ENCODE assay signal across 9 cellular contexts in genomic region chr10:68327889-68328786, GRCh38. TPM values are rescaled to one million over a fixed set of nuclear protein-coding genes. Genes with fewer than 3 reads are reported as not detected.
DNase-seq lines count a peak whose midpoint lies in the region; ATAC-seq, FAIRE-seq and TF ChIP-seq lines count a peak whose summit lies in the region.
"Had no signal": no experiment of that assay in that cellular context is flagged by ENCODE, and none has a peak within 500 bp of the region (broad histone marks: within the 10 kb centered on the region; RNA-seq: fewer than 3 reads in every experiment).

No MANE protein-coding gene starts in this region.

- H3K4me3 ChIP-seq in astrocyte of the cerebellum (ENCODE audit: low read depth, low read length), result no peak overlapping the region

- no peak for TF ChIP-seq CTCF in astrocyte of the cerebellum (IDR thresholded peaks at IDR 0.05; ENCODE audit: low read depth, low read length, missing control alignments)

- H3K4me3 Mint-ChIP-seq in activated T-cell treated with anti-CD3 and anti-CD28 coated beads, Interleukin-2, amount 50 U/mL, for 24 hours, result peak overlapping the region; percentile 2
- H3K4me3 Mint-ChIP-seq: central memory CD8-positive, alpha-beta T cell had no signal

- peak; percentile 93 for FAIRE-seq in islet of Langerhans (lab: Jason Lieb, UNC)
- FAIRE-seq in GM12891 (lab: Jason Lieb, UNC), result no peak

- no peaks in the 10 kb centered on the region for H3K27me3 Mint-ChIP-seq in activated T-cell treated with anti-CD3 and anti-CD28 coated beads, Interleukin-2, amount 50 U/mL, for 24 hours
- H3K27me3 Mint-ChIP-seq: central memory CD8-positive, alpha-beta T cell had no signal

- no peak for ATAC-seq in GM21447 (IDR thresholded peaks at IDR 0.05; ENCODE audit: unreplicated experiment)

- TF ChIP-seq POLR2A in GM12891 (IDR thresholded peaks at IDR 0.05; ENCODE audit: low read depth, low read length), result no peak

- H3K36me3 Mint-ChIP-seq in activated T-cell treated with anti-CD3 and anti-CD28 coated beads, Interleukin-2, amount 50 U/mL, for 24 hours (ENCODE audit: low read depth), result peaks cover 19% of the 10 kb centered on the region

- peaks cover 33% of the 10 kb centered on the region for H3K4me1 Mint-ChIP-seq in activated T-cell treated with anti-CD3 and anti-CD28 coated beads, Interleukin-2, amount 50 U/mL, for 24 hours (ENCODE audit: low read depth)

- peak overlapping the region; percentile 79 for H3K27ac Mint-ChIP-seq in activated T-cell treated with anti-CD3 and anti-CD28 coated beads, Interleukin-2, amount 50 U/mL, for 24 hours

- peaks cover 2% of the 10 kb centered on the region for H3K9me3 Mint-ChIP-seq in activated T-cell treated with anti-CD3 and anti-CD28 coated beads, Interleukin-2, amount 50 U/mL, for 24 hours
- H3K9me3 Mint-ChIP-seq: central memory CD8-positive, alpha-beta T cell had no signal

- in situ Hi-C loops in astrocyte of the cerebellum (cut with HindIII; ENCODE audit: low sequenced_read_pairs), result no loop called here

- DNase-seq in activated T-cell treated with anti-CD3 and anti-CD28 coated beads, Interleukin-2, amount 50 U/mL, for 24 hours, result no peak
- DNase-seq in activated T-cell treated with anti-CD3 and anti-CD28 coated beads, Interleukin-2, amount 50 U/mL, for 1 hour, result no peak
- DNase-seq in NCI-H2196 (lab: John Stamatoyannopoulos, UW; ENCODE audit: unreplicated experiment) (peak; percentile 27), astrocyte of the cerebellum (ENCODE audit: low read depth) (peak; percentile 67), superior temporal gyrus (ENCODE audit: extremely low spot score) (peak; percentile 97), GM12891 (ENCODE audit: insufficient read length, low spot score) (no peak)

TF ChIP-seq in GM12891, 5 proteins besides CTCF, POLR2A, EP300 and RAD21:
- TF ChIP-seq TAF1 (IDR thresholded peaks at IDR 0.05; ENCODE audit: low read depth, low read length) (no peak), PAX5 (IDR thresholded peaks at IDR 0.05; ENCODE audit: insufficient read depth, low read length, severe bottlenecking) (no peak), POLR2AphosphoS5 (IDR thresholded peaks at IDR 0.05; ENCODE audit: low read depth, low read length) (no peak)

RNA-seq across cellular contexts. Expression of gene HNRNPH3, which starts 3.7 kb away (rescaled TPM):
- 139 TPM for polyA plus RNA-seq in GM12891 (2012; ENCODE audit: low read depth, missing spikeins)

RNA-seq across cellular contexts. Expression of gene PBLD, which starts 4.6 kb away (rescaled TPM):
- polyA plus RNA-seq in GM12891 (2012; ENCODE audit: low read depth, missing spikeins), result 1.4 TPM

Comparison
In these comparisons a context has a peak if more than half of its experiments do, and no peak if none do; other contexts are left out.
1. DNase-seq: peak in NCI-H2196 (single experiment), astrocyte of the cerebellum (single experiment) and superior temporal gyrus (single experiment); none in activated T-cell treated with anti-CD3 and anti-CD28 coated beads, Interleukin-2, amount 50 U/mL, for 24 hours (single experiment), activated T-cell treated with anti-CD3 and anti-CD28 coated beads, Interleukin-2, amount 50 U/mL, for 1 hour (single experiment) and GM12891 (single experiment).